Comparison of ENCODE assay signal across 14 cellular contexts in the genomic region with DNA sequence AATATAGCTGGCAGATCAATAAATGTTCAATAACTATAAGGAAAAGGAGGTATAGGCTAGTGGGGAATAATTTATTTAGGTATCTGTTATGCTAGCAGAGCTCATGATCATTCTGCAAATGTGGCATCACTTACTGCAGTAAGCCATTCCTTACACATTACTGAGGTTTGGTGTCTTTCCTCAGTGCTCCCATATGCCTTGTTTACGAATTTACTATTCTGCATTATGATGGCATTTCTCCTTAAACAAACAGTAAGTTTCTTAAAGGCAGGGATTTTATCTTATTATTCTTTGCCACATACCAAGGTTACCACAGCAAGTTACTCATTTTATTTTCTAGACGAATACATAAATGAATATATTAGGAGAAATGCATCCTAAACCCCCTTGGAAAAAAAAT.
"Had no signal": no experiment of that assay in that cellular context is flagged by ENCODE, and none has a peak within 500 bp of the region (broad histone marks: within the 10 kb centered on the region; RNA-seq: fewer than 3 reads in every experiment).

No MANE protein-coding gene starts in this region.

- H3K36me3 ChIP-seq: gastrocnemius medialis, heart right ventricle, left lung, sigmoid colon, upper lobe of left lung had no signal

- FAIRE-seq: keratinocyte had no signal

- H3K9me3 ChIP-seq: gastrocnemius medialis, left lung, sigmoid colon, upper lobe of left lung had no signal

- DNase-seq: activated CD4-positive, alpha-beta memory T cell treated with anti-CD3 and anti-CD28 coated beads, Interleukin-2, amount 10 ng/mL, durations not matched to agents 7 days and 5 days; activated CD8-positive, alpha-beta memory T cell treated with anti-CD3 and anti-CD28 coated beads, Interleukin-2, amount 50 U/mL, for 4 hours; activated naive CD8-positive, alpha-beta T cell treated with anti-CD3 and anti-CD28 coated beads, Interleukin-2, amount 50 U/mL, for 24 hours; central memory CD4-positive, alpha-beta T cell; gastrocnemius medialis; heart right ventricle; left lung; sigmoid colon; stimulated activated CD4-positive, alpha-beta T cell treated with anti-CD3 and anti-CD28 coated beads, Interleukin-4, amount 100 ng/mL, for 1 hour; stimulated activated CD8-positive, alpha-beta memory T cell treated with anti-CD3 and anti-CD28 coated beads, Interleukin-4, amount 100 ng/mL, for 48 hours; stimulated activated naive CD8-positive, alpha-beta T cell treated with anti-CD3 and anti-CD28 coated beads, Interleukin-15, Interleukin-2, amounts not matched to agents 100 U/mL and 50 U/mL, for 24 hours; T-helper 9 cell; upper lobe of left lung had no signal

- H3K4me1 ChIP-seq: gastrocnemius medialis, heart right ventricle, left lung, upper lobe of left lung had no signal

- ATAC-seq: gastrocnemius medialis, heart right ventricle, left lung had no signal

- H3K27ac ChIP-seq: gastrocnemius medialis, heart right ventricle, left lung, sigmoid colon, upper lobe of left lung had no signal

- H3K4me3 ChIP-seq: gastrocnemius medialis, heart right ventricle, left lung, sigmoid colon, upper lobe of left lung had no signal

- H3K27me3 ChIP-seq: gastrocnemius medialis, heart right ventricle, left lung, sigmoid colon, upper lobe of left lung had no signal
